ENCODE assay signal across 8 cellular contexts in the genomic region with DNA sequence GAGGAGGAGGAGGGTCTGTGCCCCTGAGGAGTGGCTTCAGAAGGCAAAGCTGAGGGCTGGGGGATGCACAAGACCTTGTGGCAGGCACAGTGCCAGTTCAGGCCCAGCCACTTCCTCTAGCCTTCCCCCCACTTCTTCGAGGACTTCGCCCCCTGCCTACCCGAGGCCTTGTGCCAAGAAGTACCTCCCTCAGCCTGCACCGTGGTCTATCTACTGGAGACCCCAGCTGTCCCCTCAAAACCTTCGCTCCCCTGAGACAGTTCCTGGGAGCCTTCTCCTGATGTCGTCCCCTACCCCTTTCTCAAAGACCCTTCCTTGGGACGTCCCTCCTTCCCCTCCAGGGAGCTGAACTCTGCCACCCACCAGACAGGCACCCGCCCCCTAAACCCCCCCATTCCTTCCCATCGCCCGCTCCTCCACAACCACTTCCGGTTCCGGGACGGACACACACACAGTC. TPM values are rescaled to one million over a fixed set of nuclear protein-coding genes. Genes with fewer than 3 reads are reported as not detected.
DNase-seq lines count a peak whose midpoint lies in the region; FAIRE-seq and TF ChIP-seq lines count a peak whose summit lies in the region.

No MANE protein-coding gene starts in this region.

- peaks cover 39% of the 10 kb centered on the region for H3F3A ChIP-seq in GM23248 (ENCODE audit: insufficient read depth)
- H3F3A ChIP-seq in OCI-LY1 (ENCODE audit: insufficient read depth, low read length): no peaks in the 10 kb centered on the region; the same call in none of the 2 replicates

- TF ChIP-seq CTCF in Calu3 (IDR thresholded peaks at IDR 0.05; ENCODE audit: unreplicated experiment): no peak
- TF ChIP-seq CTCF in OCI-LY1 (IDR thresholded peaks at IDR 0.05; ENCODE audit: low read length): no peak
- TF ChIP-seq CTCF in brain (conservative IDR thresholded peaks at IDR 0.05): no peak
- TF ChIP-seq CTCF in kidney (IDR thresholded peaks at IDR 0.05; ENCODE audit: borderline replicate concordance, extremely low read depth, insufficient read depth): no peak

- no peaks in the 10 kb centered on the region for H3K9me3 ChIP-seq in GM23248 (ENCODE audit: low read depth)
- no peaks in the 10 kb centered on the region for H3K9me3 ChIP-seq in OCI-LY1 (ENCODE audit: low read length)
- H3K9me3 ChIP-seq in kidney (ENCODE audit: control insufficient read depth in 1 of 2, low read length in 2 of 2): no peaks in the 10 kb centered on the region

- H3K36me3 Mint-ChIP-seq in Calu3 (ENCODE audit: insufficient read depth, unreplicated experiment): peaks cover 41% of the 10 kb centered on the region
- H3K36me3 Mint-ChIP-seq in brain: peaks cover 18% of the 10 kb centered on the region

- CTCF ChIA-PET in Calu3 (lab: Charles Lee): interaction anchor here (0.6 to 1.4 kb wide), 8 partner anchors 10 to 314 kb away, joined by 3 to 14 read pairs (median 4); partner anchors contain the start of genes COPS7A and NOP2

- peak overlapping the region; percentile 71 for H3K4me3 Mint-ChIP-seq in Calu3 (ENCODE audit: low read depth, unreplicated experiment)
- H3K4me3 Mint-ChIP-seq in brain: peak overlapping the region; percentile 96 to 99 (median 98)

- 0 to 2% methylated on average over 11 to 13 of the region's 13 CpGs for WGBS in GM23248 (ENCODE audit: low coverage in 1 of 2, low lambda C conversion rate in 2 of 2, missing lambda C conversion rate in 2 of 2), 2 experiments

- H4K20me1 ChIP-seq in GM23248 (ENCODE audit: insufficient read depth) (no peaks in the 10 kb centered on the region; the same call in 1 of the 2 replicates), OCI-LY1 (ENCODE audit: insufficient read depth, low read length) (no peaks in the 10 kb centered on the region)

- peak overlapping the region; percentile 86 for H3K27ac ChIP-seq in GM23248
- peak overlapping the region; percentile 88 for H3K27ac ChIP-seq in OCI-LY1 (ENCODE audit: low read depth, low read length, poor library complexity, severe bottlenecking)
- H3K27ac ChIP-seq in kidney (ENCODE audit: low read depth in 2 of 2, low read length in 2 of 2): peak overlapping the region; percentile 97 to 98

- no TSS peak for BruUV-seq in Calu3 (replicated peaks; lab: Mats Ljungman, UMichigan)

- H3K9me2 ChIP-seq in GM23248 (ENCODE audit: insufficient read depth) (no peaks in the 10 kb centered on the region), OCI-LY1 (ENCODE audit: low read depth, low read length) (no peaks in the 10 kb centered on the region)

- H3K9ac ChIP-seq in GM23248: peak overlapping the region; percentile 93
- H3K9ac ChIP-seq in OCI-LY1 (ENCODE audit: low read length): peak overlapping the region; percentile 98
- H3K9ac ChIP-seq in kidney (ENCODE audit: low read length in 2 of 2): peak overlapping the region; percentile 75 to 89

- H3K4me1 ChIP-seq in GM23248 (ENCODE audit: insufficient read depth): peaks cover 24% of the 10 kb centered on the region
- H3K4me1 ChIP-seq in OCI-LY1 (ENCODE audit: insufficient read depth, low read length, severe bottlenecking): peaks cover 35% of the 10 kb centered on the region
- peaks cover 14 to 18% of the 10 kb centered on the region in 2 donors for H3K4me1 ChIP-seq in kidney (ENCODE audit: control insufficient read depth in 1 of 2, insufficient read depth in 1 of 2, low read depth in 1 of 2, low read length in 2 of 2)

- intact Hi-C loops in Calu3 (cut with micrococcal nuclease; ENCODE audit: unreplicated experiment): no loop called here
- intact Hi-C loops in kidney (cut with DNase I): no loop called here

- peak; percentile 30 for DNase-seq in Calu3
- DNase-seq in GM23248: peak; percentile 37
- DNase-seq in kidney: peak; percentile 85
- peak; percentile 73 for DNase-seq in stimulated activated CD8-positive, alpha-beta memory T cell treated with anti-CD3 and anti-CD28 coated beads, Interleukin-12 subunit alpha, Interleukin-12 subunit beta, amount 100 ng/mL, for 24 hours (ENCODE audit: extremely low read depth)
- no peak for DNase-seq in SK-N-DZ (ENCODE audit: low spot score)
- no peak for DNase-seq in NCI-H2171 treated with DMSO at 0.1 percent for 48 hours (lab: John Stamatoyannopoulos, UW)

- peaks cover 10% of the 10 kb centered on the region for H3K27me3 Mint-ChIP-seq in Calu3 (ENCODE audit: unreplicated experiment)
- H3K27me3 Mint-ChIP-seq in brain: peaks cover 10% of the 10 kb centered on the region

- FAIRE-seq in kidney (lab: Jason Lieb, UNC): no peak

- H3K27ac Mint-ChIP-seq in Calu3 (ENCODE audit: unreplicated experiment) (peak overlapping the region; percentile 76), brain (peak overlapping the region; percentile 97 to 100 (median 98))

- H3K79me2 ChIP-seq in GM23248 (ENCODE audit: insufficient read depth): peaks cover 67% of the 10 kb centered on the region
- H3K79me2 ChIP-seq in OCI-LY1 (ENCODE audit: insufficient read depth, low read length): peaks cover 57% of the 10 kb centered on the region

- H2AFZ ChIP-seq in GM23248: peak overlapping the region; percentile 66
- no peak overlapping the region for H2AFZ ChIP-seq in OCI-LY1 (ENCODE audit: low read length)

- H3K4me1 Mint-ChIP-seq in Calu3 (ENCODE audit: low read depth, unreplicated experiment) (peaks cover 25% of the 10 kb centered on the region), brain (peaks cover 86% of the 10 kb centered on the region)

- H3K4me3 ChIP-seq in GM23248: peak overlapping the region; percentile 99
- peak overlapping the region; percentile 96 for H3K4me3 ChIP-seq in OCI-LY1 (ENCODE audit: low read depth, low read length, poor library complexity, severe bottlenecking)
- H3K4me3 ChIP-seq in kidney (ENCODE audit: low read length in 2 of 2): peak overlapping the region; percentile 89 to 93

- H3K4me2 ChIP-seq in GM23248 (ENCODE audit: unreplicated experiment) (peak overlapping the region; percentile 90), OCI-LY1 (ENCODE audit: low read length) (peak overlapping the region; percentile 99)

- no peaks in the 10 kb centered on the region for H3K36me3 ChIP-seq in GM23248 (ENCODE audit: low read depth)
- peaks cover 40% of the 10 kb centered on the region for H3K36me3 ChIP-seq in OCI-LY1 (ENCODE audit: insufficient read depth, low read length)
- no peaks in the 10 kb centered on the region for H3K36me3 ChIP-seq in kidney (ENCODE audit: control insufficient read depth in 1 of 2, insufficient read depth in 2 of 2, low read length in 2 of 2)

- H3K9me3 Mint-ChIP-seq in Calu3 (ENCODE audit: low read depth, unreplicated experiment) (no peaks in the 10 kb centered on the region), brain (no peaks in the 10 kb centered on the region)

- H3K27me3 ChIP-seq in GM23248 (replicated peaks; ENCODE audit: insufficient read depth) (no peaks in the 10 kb centered on the region), OCI-LY1 (ENCODE audit: insufficient read depth, low read length) (no peaks in the 10 kb centered on the region)

- in situ Hi-C loops in GM23248 (cut with MboI): no loop called here

RNA-seq across cellular contexts. Expression of gene ZNF384, which starts 0.6 kb away (rescaled TPM):
- total RNA-seq in Calu3 (2022): 64.9 and 68.5 TPM in 2 replicates
- 17.3 and 26.2 TPM in 2 replicates for total RNA-seq in GM23248 (2014; rRNA removed; shearing (Covaris generic))
- polyA plus RNA-seq in GM23248 (2016; fragmentation: Nextera tagmentation; extraction: Ambion mirVana): 23.6 and 26.0 TPM in 2 replicates
- polyA plus RNA-seq in brain (ENCODE audit: insufficient read depth, low read depth, low replicate concordance): 44.3 TPM
- 51.6 TPM for total RNA-seq in kidney
- polyA plus RNA-seq in kidney (ENCODE audit: insufficient read depth, low read depth, low replicate concordance): 19.7 TPM
- 53.1 and 59.3 TPM in 2 replicates for polyA plus RNA-seq in SK-N-DZ (2014; cell fraction: cytosol; rRNA removed)
- polyA plus RNA-seq in SK-N-DZ (2014; cell fraction: nucleus; rRNA removed): 127 and 189 TPM in 2 replicates

RNA-seq across cellular contexts. Expression of gene PIANP, which starts 12.0 kb away (rescaled TPM):
- total RNA-seq in Calu3 (2022) (not detected in 2 replicates), kidney (0.63 TPM)
- 0.11 TPM in 1 of 2 replicates, not detected in the other for total RNA-seq in GM23248 (2014; rRNA removed; shearing (Covaris generic))
- polyA plus RNA-seq in GM23248 (2016; fragmentation: Nextera tagmentation; extraction: Ambion mirVana) (0.60 and 0.75 TPM in 2 replicates), brain (ENCODE audit: insufficient read depth, low read depth, low replicate concordance) (63.9 TPM), kidney (ENCODE audit: insufficient read depth, low read depth, low replicate concordance) (0.45 TPM)
- 2.4 and 3.7 TPM in 2 replicates for polyA plus RNA-seq in SK-N-DZ (2014; cell fraction: cytosol; rRNA removed)
- 3.6 and 12.3 TPM in 2 replicates for polyA plus RNA-seq in SK-N-DZ (2014; cell fraction: nucleus; rRNA removed)

RNA-seq across cellular contexts. Expression of gene ING4, which starts 25.7 kb away (rescaled TPM):
- 24.9 and 26.6 TPM in 2 replicates for total RNA-seq in Calu3 (2022)
- 31.7 and 39.1 TPM in 2 replicates for total RNA-seq in GM23248 (2014; rRNA removed; shearing (Covaris generic))
- polyA plus RNA-seq in GM23248 (2016; fragmentation: Nextera tagmentation; extraction: Ambion mirVana): 43.5 and 46.0 TPM in 2 replicates
- 117 TPM for polyA plus RNA-seq in brain (ENCODE audit: insufficient read depth, low read depth, low replicate concordance)
- 42.6 TPM for total RNA-seq in kidney
- 56.0 TPM for polyA plus RNA-seq in kidney (ENCODE audit: insufficient read depth, low read depth, low replicate concordance)
- polyA plus RNA-seq in SK-N-DZ (2014; cell fraction: cytosol; rRNA removed): 121 and 129 TPM in 2 replicates
- 381 and 391 TPM in 2 replicates for polyA plus RNA-seq in SK-N-DZ (2014; cell fraction: nucleus; rRNA removed)

RNA-seq across cellular contexts. Expression of gene COPS7A, which starts 35.3 kb away (rescaled TPM):
- total RNA-seq in Calu3 (2022): 47.3 and 55.3 TPM in 2 replicates
- total RNA-seq in GM23248 (2014; rRNA removed; shearing (Covaris generic)): 94.5 and 123 TPM in 2 replicates
- polyA plus RNA-seq in GM23248 (2016; fragmentation: Nextera tagmentation; extraction: Ambion mirVana): 133 and 135 TPM in 2 replicates
- polyA plus RNA-seq in brain (ENCODE audit: insufficient read depth, low read depth, low replicate concordance): 77.8 TPM
- total RNA-seq in kidney: 71.9 TPM
- polyA plus RNA-seq in kidney (ENCODE audit: insufficient read depth, low read depth, low replicate concordance): 94.1 TPM
- 56.6 and 71.0 TPM in 2 replicates for polyA plus RNA-seq in SK-N-DZ (2014; cell fraction: cytosol; rRNA removed)
- polyA plus RNA-seq in SK-N-DZ (2014; cell fraction: nucleus; rRNA removed): 124 and 133 TPM in 2 replicates

RNA-seq across cellular contexts. Expression of gene ACRBP, which starts 41.3 kb away (rescaled TPM):
- total RNA-seq in Calu3 (2022) (2.9 and 4.1 TPM in 2 replicates), kidney (3.4 TPM)
- total RNA-seq in GM23248 (2014; rRNA removed; shearing (Covaris generic)): not detected in 2 replicates
- polyA plus RNA-seq in GM23248 (2016; fragmentation: Nextera tagmentation; extraction: Ambion mirVana) (not detected in 2 replicates), brain (ENCODE audit: insufficient read depth, low read depth, low replicate concordance) (1.4 TPM), kidney (ENCODE audit: insufficient read depth, low read depth, low replicate concordance) (2.1 TPM)
- 2.4 and 2.7 TPM in 2 replicates for polyA plus RNA-seq in SK-N-DZ (2014; cell fraction: cytosol; rRNA removed)
- polyA plus RNA-seq in SK-N-DZ (2014; cell fraction: nucleus; rRNA removed): 7.0 and 22.6 TPM in 2 replicates

Comparison
In these comparisons a context has a peak if more than half of its experiments do, and no peak if none do; other contexts are left out.
1. DNase-seq: peak in Calu3 (single experiment), GM23248 (single experiment), kidney (single experiment) and stimulated activated CD8-positive, alpha-beta memory T cell treated with anti-CD3 and anti-CD28 coated beads, Interleukin-12 subunit alpha, Interleukin-12 subunit beta, amount 100 ng/mL, for 24 hours (single experiment); none in SK-N-DZ (single experiment) and NCI-H2171 treated with DMSO at 0.1 percent for 48 hours (single experiment).
2. Peak in every context shown above with its lines, with median percentiles within 50 percentile points of each other: H3K27ac ChIP-seq, H3K4me3 ChIP-seq and H3K9ac ChIP-seq.